27 cellular contexts compared by ENCODE assay signal in genomic region chr12:68939500-68939899, GRCh38. TPM values are rescaled to one million over a fixed set of nuclear protein-coding genes. Genes with fewer than 3 reads are reported as not detected.
"Had no signal": no experiment of that assay in that cellular context is flagged by ENCODE, and none has a peak within 500 bp of the region (broad histone marks: within the 10 kb centered on the region; RNA-seq: fewer than 3 reads in every experiment).

No MANE protein-coding gene starts in this region.

- H3K27me3 ChIP-seq: gastroesophageal sphincter, sigmoid colon, spleen, upper lobe of left lung had no signal

- H3K27me3 Mint-ChIP-seq: activated B cell treated with CpG ODN at 0.5 μM for 24 hours, naive B cell had no signal

- ATAC-seq: activated T-cell treated with anti-CD3 and anti-CD28 coated beads, Interleukin-2, amount 50 U/mL, for 72 hours; esophagus mucosa; gastroesophageal sphincter; lower lobe of right lung had no signal

- H3K4me1 Mint-ChIP-seq: activated B cell treated with CpG ODN at 0.5 μM for 24 hours; activated naive CD4-positive, alpha-beta T cell treated with anti-CD3 and anti-CD28 coated beads, Interleukin-2, amount 10 ng/mL, durations not matched to agents 7 days and 5 days; brain; neural crest cell had no signal

- H3K27ac ChIP-seq: gastroesophageal sphincter, lower lobe of right lung, sigmoid colon, spleen, thoracic aorta, upper lobe of left lung had no signal

- H3K4me1 ChIP-seq: gastroesophageal sphincter, lower lobe of right lung, sigmoid colon had no signal

- H3K9me3 ChIP-seq: gastroesophageal sphincter, lower lobe of right lung, sigmoid colon, thoracic aorta, upper lobe of left lung had no signal

- H3K36me3 ChIP-seq: gastroesophageal sphincter, lower lobe of right lung, sigmoid colon, spleen, thoracic aorta, upper lobe of left lung had no signal

- H3K4me3 Mint-ChIP-seq: activated B cell treated with CpG ODN at 0.5 μM for 24 hours; activated CD4-positive, alpha-beta memory T cell treated with anti-CD3 and anti-CD28 coated beads for 36 hours; activated naive CD4-positive, alpha-beta T cell treated with anti-CD3 and anti-CD28 coated beads, Interleukin-2, amount 10 ng/mL, durations not matched to agents 7 days and 5 days; activated T-cell treated with anti-CD3 and anti-CD28 coated beads, Interleukin-2, amount 50 U/mL, for 72 hours; brain; naive B cell; neural crest cell had no signal

- DNase-seq: activated B cell treated with CpG ODN at 0.5 μM for 24 hours; activated CD4-positive, alpha-beta memory T cell treated with anti-CD3 and anti-CD28 coated beads for 36 hours; activated CD4-positive, alpha-beta T cell treated with anti-CD3 and anti-CD28 coated beads for 4 hours; activated effector memory CD4-positive, alpha-beta T cell treated with Interleukin-2 at 50 U/mL for 16 hours; activated naive CD4-positive, alpha-beta T cell treated with anti-CD3 and anti-CD28 coated beads, Interleukin-2, amount 10 ng/mL, durations not matched to agents 7 days and 5 days; activated T-cell treated with anti-CD3 and anti-CD28 coated beads, Interleukin-2, amount 50 U/mL, for 72 hours; anterior cingulate cortex; dermis blood vessel endothelial cell; effector memory CD4-positive, alpha-beta T cell; head of caudate nucleus; islet precursor cell; left cardiac atrium; lower lobe of right lung; naive B cell; occipital lobe; posterior cingulate gyrus; sigmoid colon; spleen; stimulated activated CD4-positive, alpha-beta T cell treated with anti-CD3 and anti-CD28 coated beads, Interleukin-4, amount 100 ng/mL, for 1 hour; stimulated activated naive CD4-positive, alpha-beta T cell; T1000; upper lobe of left lung had no signal

- H3K36me3 Mint-ChIP-seq: activated CD4-positive, alpha-beta memory T cell treated with anti-CD3 and anti-CD28 coated beads for 36 hours; activated naive CD4-positive, alpha-beta T cell treated with anti-CD3 and anti-CD28 coated beads, Interleukin-2, amount 10 ng/mL, durations not matched to agents 7 days and 5 days; brain; naive B cell had no signal

- H3K27ac Mint-ChIP-seq: activated B cell treated with CpG ODN at 0.5 μM for 24 hours; activated CD4-positive, alpha-beta memory T cell treated with anti-CD3 and anti-CD28 coated beads for 36 hours; activated naive CD4-positive, alpha-beta T cell treated with anti-CD3 and anti-CD28 coated beads, Interleukin-2, amount 10 ng/mL, durations not matched to agents 7 days and 5 days; activated T-cell treated with anti-CD3 and anti-CD28 coated beads, Interleukin-2, amount 50 U/mL, for 72 hours; brain; naive B cell had no signal

- H3K9me3 Mint-ChIP-seq: activated B cell treated with CpG ODN at 0.5 μM for 24 hours; activated CD4-positive, alpha-beta memory T cell treated with anti-CD3 and anti-CD28 coated beads for 36 hours; activated naive CD4-positive, alpha-beta T cell treated with anti-CD3 and anti-CD28 coated beads, Interleukin-2, amount 10 ng/mL, durations not matched to agents 7 days and 5 days; activated T-cell treated with anti-CD3 and anti-CD28 coated beads, Interleukin-2, amount 50 U/mL, for 72 hours; neural crest cell had no signal

- H3K4me3 ChIP-seq: gastroesophageal sphincter, lower lobe of right lung, sigmoid colon, spleen, thoracic aorta, upper lobe of left lung had no signal

RNA-seq across cellular contexts. Expression of gene CPM, which starts 6.5 kb away (rescaled TPM):
- total RNA-seq: neural crest cell had no signal
